ENCODE assay signal across 17 cellular contexts in genomic region chr14:72598328-72598727, GRCh38.
DNase-seq lines count a peak whose midpoint lies in the region; ATAC-seq and TF ChIP-seq lines count a peak whose summit lies in the region.
"Had no signal": no experiment of that assay in that cellular context is flagged by ENCODE, and none has a peak within 500 bp of the region (broad histone marks: within the 10 kb centered on the region; RNA-seq: fewer than 3 reads in every experiment).

No MANE protein-coding gene starts in this region.

- H3K27me3 ChIP-seq in GM23338 (ENCODE audit: insufficient read depth): no peaks in the 10 kb centered on the region
- H3K27me3 ChIP-seq: SJSA1 had no signal

- DNase-seq in GM23338 (ENCODE audit: low spot score) (no peak), NAMALWA (ENCODE audit: low spot score) (peak; percentile 19), NCI-H226 (no peak), hepatic stellate cell (ENCODE audit: low spot score) (no peak)
- DNase-seq in effector CD4-positive, alpha-beta T cell: no peak
- DNase-seq: activated CD4-positive, CD25-positive, alpha-beta regulatory T cell; activated T-cell treated with anti-CD3 and anti-CD28 coated beads, Interleukin-2, amount 50 U/mL, for 48 hours; Caco-2; naive thymus-derived CD4-positive, alpha-beta T cell; NCI-H1048; NCI-H82; PC-9 had no signal

- peaks cover 4% of the 10 kb centered on the region for H3K27me3 Mint-ChIP-seq in GM23338 (ENCODE audit: insufficient read depth, low read depth, poor library complexity)
- peaks cover 13% of the 10 kb centered on the region for H3K27me3 Mint-ChIP-seq in stimulated activated memory B cell treated with anti-CD40 and anti-IgM and Interleukin-4, amounts not matched to agents 10 μg/mL and 1 μg/mL and 100 μg/mL, for 72 hours

- TF ChIP-seq CTCF in GM12875 (IDR thresholded peaks at IDR 0.05; ENCODE audit: borderline replicate concordance, insufficient read depth, low read depth, low read length) (0 out of 2 replicates have a peak, but pooled peaks have one; percentile 28), GM23338 (conservative IDR thresholded peaks at IDR 0.05; ENCODE audit: low read depth in 2 of 2) (no peak)

- no peaks in the 10 kb centered on the region for H3K36me3 Mint-ChIP-seq in GM23338 (ENCODE audit: low read depth)
- no peaks in the 10 kb centered on the region for H3K36me3 Mint-ChIP-seq in stimulated activated memory B cell treated with anti-CD40 and anti-IgM and Interleukin-4, amounts not matched to agents 10 μg/mL and 1 μg/mL and 100 μg/mL, for 72 hours

- no peaks in the 10 kb centered on the region for H3K36me3 ChIP-seq in GM23338 (ENCODE audit: insufficient read depth)
- H3K36me3 ChIP-seq: SJSA1 had no signal

- H3K4me2 ChIP-seq in GM23338: no peak overlapping the region
- H3K4me2 ChIP-seq: PC-9 had no signal

- H3K9me2 ChIP-seq in GM23338 (ENCODE audit: insufficient read depth): no peaks in the 10 kb centered on the region

- no peak overlapping the region for H3K4me3 ChIP-seq in GM12875 (ENCODE audit: low read depth, low read length)
- H3K4me3 ChIP-seq in GM23338: no peak overlapping the region
- H3K4me3 ChIP-seq: PC-9, SJSA1 had no signal

- peaks cover 20% of the 10 kb centered on the region for H3K4me1 Mint-ChIP-seq in GM23338
- peaks cover 42% of the 10 kb centered on the region for H3K4me1 Mint-ChIP-seq in stimulated activated memory B cell treated with anti-CD40 and anti-IgM and Interleukin-4, amounts not matched to agents 10 μg/mL and 1 μg/mL and 100 μg/mL, for 72 hours

- H3K27ac ChIP-seq in GM23338 (ENCODE audit: low read depth): no peak overlapping the region
- H3K27ac ChIP-seq: parathyroid adenoma, PC-9, SJSA1 had no signal

- peak; percentile 38; the same call in 2 of the 3 replicates for ATAC-seq in GM23338
- ATAC-seq in stimulated activated memory B cell treated with anti-CD40 and anti-IgM and Interleukin-4, amounts not matched to agents 10 μg/mL and 1 μg/mL and 100 μg/mL, for 72 hours: peak; percentile 83
- ATAC-seq: naive thymus-derived CD4-positive, alpha-beta T cell had no signal

- no peak overlapping the region for H3K27ac Mint-ChIP-seq in GM23338
- H3K27ac Mint-ChIP-seq in stimulated activated memory B cell treated with anti-CD40 and anti-IgM and Interleukin-4, amounts not matched to agents 10 μg/mL and 1 μg/mL and 100 μg/mL, for 72 hours: peak overlapping the region; percentile 66
- H3K27ac Mint-ChIP-seq: activated naive CD8-positive, alpha-beta T cell; naive thymus-derived CD4-positive, alpha-beta T cell had no signal

- no peaks in the 10 kb centered on the region for H3K79me2 ChIP-seq in GM23338 (replicated peaks; ENCODE audit: insufficient read depth)
- H3K79me2 ChIP-seq: parathyroid adenoma had no signal

- no peak overlapping the region for H3K4me3 Mint-ChIP-seq in GM23338
- peak overlapping the region; percentile 53 for H3K4me3 Mint-ChIP-seq in stimulated activated memory B cell treated with anti-CD40 and anti-IgM and Interleukin-4, amounts not matched to agents 10 μg/mL and 1 μg/mL and 100 μg/mL, for 72 hours
- H3K4me3 Mint-ChIP-seq: activated naive CD8-positive, alpha-beta T cell; naive thymus-derived CD4-positive, alpha-beta T cell had no signal

- no peaks in the 10 kb centered on the region; the same call in 1 of the 2 replicates for H3K4me1 ChIP-seq in GM23338 (ENCODE audit: insufficient read depth)
- H3K4me1 ChIP-seq: Caco-2 had no signal

- H4K20me1 ChIP-seq in GM23338 (replicated peaks; ENCODE audit: insufficient read depth): no peaks in the 10 kb centered on the region

- H3K9me3 Mint-ChIP-seq in GM23338: no peaks in the 10 kb centered on the region
- H3K9me3 Mint-ChIP-seq in stimulated activated memory B cell treated with anti-CD40 and anti-IgM and Interleukin-4, amounts not matched to agents 10 μg/mL and 1 μg/mL and 100 μg/mL, for 72 hours: no peaks in the 10 kb centered on the region

- no peaks in the 10 kb centered on the region for H3F3A ChIP-seq in GM23338 (replicated peaks; ENCODE audit: low read depth)

- no peak overlapping the region for H2AFZ ChIP-seq in GM23338
- H2AFZ ChIP-seq: parathyroid adenoma, PC-9 had no signal

TF ChIP-seq in GM23338, 12 proteins besides CTCF, POLR2A, EP300 and RAD21:
- TF ChIP-seq STAT1 (IDR thresholded peaks at IDR 0.05; ENCODE audit: unreplicated experiment) (no peak), CREB1 (CRISPR knock-in tag; IDR thresholded peaks at IDR 0.05; ENCODE audit: low read depth) (no peak)
